17 cellular contexts compared by ENCODE assay signal in the genomic region with DNA sequence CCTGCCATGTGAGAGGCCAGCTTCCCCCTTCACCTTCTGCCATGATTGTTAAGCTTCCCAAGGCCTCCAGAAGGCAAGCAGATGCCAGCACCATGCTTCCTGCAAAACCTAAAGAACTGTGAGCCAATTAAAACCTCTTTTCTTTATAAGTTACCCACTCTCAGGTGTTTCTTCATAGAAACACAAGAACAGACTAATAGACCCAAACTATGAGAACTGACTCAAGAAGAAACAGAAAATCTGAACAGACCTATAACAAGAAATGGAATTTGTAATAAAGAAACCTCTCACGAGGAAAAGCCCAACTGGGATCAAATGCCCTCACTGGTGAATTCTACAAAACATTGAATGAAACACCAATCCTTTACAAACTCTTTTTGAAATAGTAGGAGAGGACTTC. TPM values are rescaled to one million over a fixed set of nuclear protein-coding genes. Genes with fewer than 3 reads are reported as not detected.
DNase-seq lines count a peak whose midpoint lies in the region; TF ChIP-seq lines count a peak whose summit lies in the region.
"Had no signal": no experiment of that assay in that cellular context is flagged by ENCODE, and none has a peak within 500 bp of the region (broad histone marks: within the 10 kb centered on the region; RNA-seq: fewer than 3 reads in every experiment).

No MANE protein-coding gene starts in this region.

- H3K4me3 Mint-ChIP-seq in activated naive CD4-positive, alpha-beta T cell treated with anti-CD3 and anti-CD28 coated beads, Interleukin-2, amount 50 U/mL, for 24 hours = no peak overlapping the region
- H3K4me3 Mint-ChIP-seq in activated T-helper 1 cell treated with anti-CD3 and anti-CD28 coated beads, Interleukin-12 subunit alpha, Interleukin-12 subunit beta, Interleukin-2, Interleukin-4 antibody, amounts not matched to agents 30 ng/mL and 10 ng/mL and 1 ng/mL, durations not matched to agents 14 hours and 24 hours and 36 hours = no peak overlapping the region
- no peak overlapping the region for H3K4me3 Mint-ChIP-seq in immature natural killer cell
- H3K4me3 Mint-ChIP-seq: CD14-positive monocyte had no signal

- no peaks in the 10 kb centered on the region for H3K27me3 ChIP-seq in esophagus muscularis mucosa

- no peaks in the 10 kb centered on the region for H3K4me1 ChIP-seq in esophagus muscularis mucosa

- H3K9me3 ChIP-seq in esophagus muscularis mucosa = no peaks in the 10 kb centered on the region

- no peak for DNase-seq in activated naive CD4-positive, alpha-beta T cell (lab: John Stamatoyannopoulos, UW)
- DNase-seq in activated T-helper 1 cell treated with anti-CD3 and anti-CD28 coated beads, Interleukin-12 subunit alpha, Interleukin-12 subunit beta, Interleukin-2, Interleukin-4 antibody, amounts not matched to agents 30 ng/mL and 10 ng/mL and 1 ng/mL, durations not matched to agents 14 hours and 24 hours and 36 hours (ENCODE audit: low spot score) = no peak
- DNase-seq in immature natural killer cell (no peak), caudate nucleus (lab: John Stamatoyannopoulos, UW) (no peak), esophagus muscularis mucosa (ENCODE audit: extremely low spot score) (no peak)
- DNase-seq in stimulated activated naive CD4-positive, alpha-beta T cell (lab: John Stamatoyannopoulos, UW) = no peak
- DNase-seq: EL, H7, KG1, NCI-H1436 treated with DMSO at 0.1 percent for 48 hours, NCI-H2029 treated with DMSO at 0.1 percent for 48 hours, NCI-H510A, NCI-H774, PC-3 had no signal

- TF ChIP-seq EP300 in esophagus muscularis mucosa (IDR thresholded peaks at IDR 0.05) = no peak

- intact Hi-C loops in activated T-helper 1 cell treated with anti-CD3 and anti-CD28 coated beads, Interleukin-12 subunit alpha, Interleukin-12 subunit beta, Interleukin-2, Interleukin-4 antibody, amounts not matched to agents 30 ng/mL and 10 ng/mL and 1 ng/mL, durations not matched to agents 14 hours and 24 hours and 36 hours (cut with micrococcal nuclease) = no loop called here
- intact Hi-C loops in esophagus muscularis mucosa (cut with DNase I) = no loop called here

- no peak overlapping the region for H3K4me3 ChIP-seq in esophagus muscularis mucosa

- peaks cover 68% of the 10 kb centered on the region for H3K4me1 Mint-ChIP-seq in activated naive CD4-positive, alpha-beta T cell treated with anti-CD3 and anti-CD28 coated beads, Interleukin-2, amount 50 U/mL, for 24 hours
- H3K4me1 Mint-ChIP-seq in activated T-helper 1 cell treated with anti-CD3 and anti-CD28 coated beads, Interleukin-12 subunit alpha, Interleukin-12 subunit beta, Interleukin-2, Interleukin-4 antibody, amounts not matched to agents 30 ng/mL and 10 ng/mL and 1 ng/mL, durations not matched to agents 14 hours and 24 hours and 36 hours (ENCODE audit: low read depth) = peaks cover 32% of the 10 kb centered on the region
- peaks cover 27 to 70% of the 10 kb centered on the region in 2 donors for H3K4me1 Mint-ChIP-seq in immature natural killer cell
- H3K4me1 Mint-ChIP-seq: CD14-positive monocyte had no signal

- peaks cover 39% of the 10 kb centered on the region for H3K36me3 Mint-ChIP-seq in activated naive CD4-positive, alpha-beta T cell treated with anti-CD3 and anti-CD28 coated beads, Interleukin-2, amount 50 U/mL, for 24 hours
- peaks cover 66% of the 10 kb centered on the region for H3K36me3 Mint-ChIP-seq in activated T-helper 1 cell treated with anti-CD3 and anti-CD28 coated beads, Interleukin-12 subunit alpha, Interleukin-12 subunit beta, Interleukin-2, Interleukin-4 antibody, amounts not matched to agents 30 ng/mL and 10 ng/mL and 1 ng/mL, durations not matched to agents 14 hours and 24 hours and 36 hours (ENCODE audit: low read depth)
- peaks cover 21 to 57% (median 24%) of the 10 kb centered on the region in 3 donors for H3K36me3 Mint-ChIP-seq in immature natural killer cell

- 92% methylated on average over 1 of the region's 1 CpG for WGBS in esophagus muscularis mucosa

- H3K27ac ChIP-seq in caudate nucleus (ENCODE audit: low read depth, low read length) = no peak overlapping the region
- no peak overlapping the region for H3K27ac ChIP-seq in esophagus muscularis mucosa (replicated peaks in 1 of 4)
- H3K27ac ChIP-seq: RWPE1 had no signal

- H3K36me3 ChIP-seq in esophagus muscularis mucosa = peaks cover 4 to 66% (median 47%) of the 10 kb centered on the region in 4 donors

- H3K9me3 Mint-ChIP-seq in activated naive CD4-positive, alpha-beta T cell treated with anti-CD3 and anti-CD28 coated beads, Interleukin-2, amount 50 U/mL, for 24 hours = peaks cover 6% of the 10 kb centered on the region
- peaks cover 24% of the 10 kb centered on the region for H3K9me3 Mint-ChIP-seq in activated T-helper 1 cell treated with anti-CD3 and anti-CD28 coated beads, Interleukin-12 subunit alpha, Interleukin-12 subunit beta, Interleukin-2, Interleukin-4 antibody, amounts not matched to agents 30 ng/mL and 10 ng/mL and 1 ng/mL, durations not matched to agents 14 hours and 24 hours and 36 hours
- H3K9me3 Mint-ChIP-seq in immature natural killer cell = no peaks in the 10 kb centered on the region

- TF ChIP-seq POLR2A in esophagus muscularis mucosa (IDR thresholded peaks at IDR 0.05; ENCODE audit: low read depth) = no peak

- H3K27ac Mint-ChIP-seq in activated naive CD4-positive, alpha-beta T cell treated with anti-CD3 and anti-CD28 coated beads, Interleukin-2, amount 50 U/mL, for 24 hours = peak overlapping the region; percentile 51
- H3K27ac Mint-ChIP-seq in activated T-helper 1 cell treated with anti-CD3 and anti-CD28 coated beads, Interleukin-12 subunit alpha, Interleukin-12 subunit beta, Interleukin-2, Interleukin-4 antibody, amounts not matched to agents 30 ng/mL and 10 ng/mL and 1 ng/mL, durations not matched to agents 14 hours and 24 hours and 36 hours = peak overlapping the region; percentile 35
- H3K27ac Mint-ChIP-seq in immature natural killer cell = peak overlapping the region; percentile 12 to 81 (median 54)

- no peak for TF ChIP-seq CTCF in esophagus muscularis mucosa (IDR thresholded peaks at IDR 0.05)

- H3K27me3 Mint-ChIP-seq in activated naive CD4-positive, alpha-beta T cell treated with anti-CD3 and anti-CD28 coated beads, Interleukin-2, amount 50 U/mL, for 24 hours = no peaks in the 10 kb centered on the region
- H3K27me3 Mint-ChIP-seq in activated T-helper 1 cell treated with anti-CD3 and anti-CD28 coated beads, Interleukin-12 subunit alpha, Interleukin-12 subunit beta, Interleukin-2, Interleukin-4 antibody, amounts not matched to agents 30 ng/mL and 10 ng/mL and 1 ng/mL, durations not matched to agents 14 hours and 24 hours and 36 hours (ENCODE audit: insufficient read depth) = no peaks in the 10 kb centered on the region
- H3K27me3 Mint-ChIP-seq in immature natural killer cell (ENCODE audit: low read depth in 3 of 3) = no peaks in the 10 kb centered on the region

RNA-seq across cellular contexts. Expression of gene NPAT, which starts 12.0 kb away (rescaled TPM):
- 28.2 and 34.3 TPM in 2 replicates for total RNA-seq in activated T-helper 1 cell treated with anti-CD3 and anti-CD28 coated beads, Interleukin-12 subunit alpha, Interleukin-12 subunit beta, Interleukin-2, Interleukin-4 antibody, amounts not matched to agents 30 ng/mL and 10 ng/mL and 1 ng/mL, durations not matched to agents 14 hours and 24 hours and 36 hours
- 10 to 100 TPM; 15.6 to 30.5 (median 24.1) TPM for polyA plus RNA-seq in immature natural killer cell
- 10 to 100 TPM; 10.4 to 13.7 (median 10.7) TPM for total RNA-seq in esophagus muscularis mucosa

RNA-seq across cellular contexts. Expression of gene ATM, which starts 12.4 kb away (rescaled TPM):
- total RNA-seq in activated T-helper 1 cell treated with anti-CD3 and anti-CD28 coated beads, Interleukin-12 subunit alpha, Interleukin-12 subunit beta, Interleukin-2, Interleukin-4 antibody, amounts not matched to agents 30 ng/mL and 10 ng/mL and 1 ng/mL, durations not matched to agents 14 hours and 24 hours and 36 hours = 37.3 and 39.7 TPM in 2 replicates
- 100 to 1,000 TPM in 1 of 3 donors, 10 to 100 TPM in 2; 57.8 to 111 (median 64.5) TPM for polyA plus RNA-seq in immature natural killer cell
- 10 to 100 TPM; 28.3 to 73.1 (median 34.1) TPM for total RNA-seq in esophagus muscularis mucosa
